ENCODE assay signal across 22 cellular contexts in genomic region chr12:32834122-32834521, GRCh38.
"Had no signal": no experiment of that assay in that cellular context is flagged by ENCODE, and none has a peak within 500 bp of the region (broad histone marks: within the 10 kb centered on the region; RNA-seq: fewer than 3 reads in every experiment).

No MANE protein-coding gene starts in this region.

- H3K36me3 ChIP-seq: ascending aorta, breast epithelium had no signal

- H3K9me3 Mint-ChIP-seq: activated CD4-positive, alpha-beta memory T cell treated with anti-CD3 and anti-CD28 coated beads, Interleukin-2, amount 10 ng/mL, durations not matched to agents 7 days and 5 days; activated CD4-positive, alpha-beta T cell treated with anti-CD3 and anti-CD28 coated beads, Interleukin-2, amount 10 ng/mL, durations not matched to agents 7 days and 5 days; activated naive CD4-positive, alpha-beta T cell treated with anti-CD3 and anti-CD28 coated beads, Interleukin-2, amount 10 ng/mL, durations not matched to agents 7 days and 5 days; activated naive CD8-positive, alpha-beta T cell treated with anti-CD3 and anti-CD28 coated beads, Interleukin-2, amount 10 ng/mL, durations not matched to agents 7 days and 5 days; activated T-cell treated with anti-CD3 and anti-CD28 coated beads, Interleukin-2, amount 50 U/mL, for 24 hours; activated T-cell treated with anti-CD3 and anti-CD28 coated beads, Interleukin-2, amount 50 U/mL, for 72 hours; brain had no signal

- H3K4me3 ChIP-seq: ascending aorta, breast epithelium had no signal

- H3K27me3 ChIP-seq: ascending aorta, breast epithelium had no signal

- H3K27me3 Mint-ChIP-seq: activated CD4-positive, alpha-beta memory T cell treated with anti-CD3 and anti-CD28 coated beads, Interleukin-2, amount 10 ng/mL, durations not matched to agents 7 days and 5 days; activated CD4-positive, alpha-beta T cell treated with anti-CD3 and anti-CD28 coated beads, Interleukin-2, amount 10 ng/mL, durations not matched to agents 7 days and 5 days; activated naive CD4-positive, alpha-beta T cell treated with anti-CD3 and anti-CD28 coated beads, Interleukin-2, amount 10 ng/mL, durations not matched to agents 7 days and 5 days; activated T-cell treated with anti-CD3 and anti-CD28 coated beads, Interleukin-2, amount 50 U/mL, for 24 hours; brain had no signal

- DNase-seq: activated CD4-positive, alpha-beta memory T cell treated with anti-CD3 and anti-CD28 coated beads, Interleukin-2, amount 10 ng/mL, durations not matched to agents 7 days and 5 days; activated CD4-positive, alpha-beta T cell treated with anti-CD3 and anti-CD28 coated beads for 1 hour; activated CD4-positive, alpha-beta T cell treated with anti-CD3 and anti-CD28 coated beads for 4 hours; activated CD4-positive, alpha-beta T cell treated with anti-CD3 and anti-CD28 coated beads, Interleukin-2, amount 10 ng/mL, durations not matched to agents 7 days and 5 days; activated CD4-positive, alpha-beta T cell treated with anti-CD3 and anti-CD28 coated beads, Interleukin-2, amount 50 U/mL, for 4 hours; activated CD8-positive, alpha-beta memory T cell treated with anti-CD3 and anti-CD28 coated beads, Interleukin-2, amount 50 U/mL, for 48 hours; activated gamma-delta T cell; activated naive CD4-positive, alpha-beta T cell; activated naive CD4-positive, alpha-beta T cell treated with anti-CD3 and anti-CD28 coated beads, Interleukin-2, amount 10 ng/mL, durations not matched to agents 7 days and 5 days; activated naive CD8-positive, alpha-beta T cell treated with anti-CD3 and anti-CD28 coated beads, Interleukin-2, amount 10 ng/mL, durations not matched to agents 7 days and 5 days; activated T-cell treated with anti-CD3 and anti-CD28 coated beads for 4 hours; activated T-cell treated with anti-CD3 and anti-CD28 coated beads, Interleukin-2, amount 50 U/mL, for 24 hours; activated T-cell treated with anti-CD3 and anti-CD28 coated beads, Interleukin-2, amount 50 U/mL, for 72 hours; effector CD8-positive, alpha-beta T cell; foreskin fibroblast; head of caudate nucleus; T-helper 2 cell had no signal

- H3K36me3 Mint-ChIP-seq: activated naive CD4-positive, alpha-beta T cell treated with anti-CD3 and anti-CD28 coated beads, Interleukin-2, amount 10 ng/mL, durations not matched to agents 7 days and 5 days; activated naive CD4-positive, alpha-beta T cell treated with anti-CD3 and anti-CD28 coated beads, Interleukin-2, amount 50 U/mL, for 72 hours; activated naive CD8-positive, alpha-beta T cell treated with anti-CD3 and anti-CD28 coated beads, Interleukin-2, amount 10 ng/mL, durations not matched to agents 7 days and 5 days; brain had no signal

- H3K27ac Mint-ChIP-seq: activated CD4-positive, alpha-beta memory T cell treated with anti-CD3 and anti-CD28 coated beads, Interleukin-2, amount 10 ng/mL, durations not matched to agents 7 days and 5 days; activated CD4-positive, alpha-beta T cell treated with anti-CD3 and anti-CD28 coated beads, Interleukin-2, amount 10 ng/mL, durations not matched to agents 7 days and 5 days; activated naive CD4-positive, alpha-beta T cell treated with anti-CD3 and anti-CD28 coated beads, Interleukin-2, amount 10 ng/mL, durations not matched to agents 7 days and 5 days; activated naive CD4-positive, alpha-beta T cell treated with anti-CD3 and anti-CD28 coated beads, Interleukin-2, amount 50 U/mL, for 72 hours; activated naive CD8-positive, alpha-beta T cell treated with anti-CD3 and anti-CD28 coated beads, Interleukin-2, amount 10 ng/mL, durations not matched to agents 7 days and 5 days; activated T-cell treated with anti-CD3 and anti-CD28 coated beads, Interleukin-2, amount 50 U/mL, for 24 hours; activated T-cell treated with anti-CD3 and anti-CD28 coated beads, Interleukin-2, amount 50 U/mL, for 72 hours; brain had no signal

- H3K9me3 ChIP-seq: ascending aorta, breast epithelium had no signal

- H3K4me1 ChIP-seq: ascending aorta, breast epithelium had no signal

- H3K4me1 Mint-ChIP-seq: activated CD4-positive, alpha-beta memory T cell treated with anti-CD3 and anti-CD28 coated beads, Interleukin-2, amount 10 ng/mL, durations not matched to agents 7 days and 5 days; activated CD4-positive, alpha-beta T cell treated with anti-CD3 and anti-CD28 coated beads, Interleukin-2, amount 10 ng/mL, durations not matched to agents 7 days and 5 days; activated naive CD4-positive, alpha-beta T cell treated with anti-CD3 and anti-CD28 coated beads, Interleukin-2, amount 10 ng/mL, durations not matched to agents 7 days and 5 days; activated naive CD8-positive, alpha-beta T cell treated with anti-CD3 and anti-CD28 coated beads, Interleukin-2, amount 10 ng/mL, durations not matched to agents 7 days and 5 days; brain had no signal

- H3K4me3 Mint-ChIP-seq: activated CD4-positive, alpha-beta memory T cell treated with anti-CD3 and anti-CD28 coated beads, Interleukin-2, amount 10 ng/mL, durations not matched to agents 7 days and 5 days; activated CD4-positive, alpha-beta T cell treated with anti-CD3 and anti-CD28 coated beads, Interleukin-2, amount 10 ng/mL, durations not matched to agents 7 days and 5 days; activated naive CD4-positive, alpha-beta T cell treated with anti-CD3 and anti-CD28 coated beads, Interleukin-2, amount 10 ng/mL, durations not matched to agents 7 days and 5 days; activated naive CD8-positive, alpha-beta T cell treated with anti-CD3 and anti-CD28 coated beads, Interleukin-2, amount 10 ng/mL, durations not matched to agents 7 days and 5 days; activated T-cell treated with anti-CD3 and anti-CD28 coated beads, Interleukin-2, amount 50 U/mL, for 24 hours; activated T-cell treated with anti-CD3 and anti-CD28 coated beads, Interleukin-2, amount 50 U/mL, for 72 hours; brain had no signal

- ATAC-seq: activated naive CD4-positive, alpha-beta T cell treated with anti-CD3 and anti-CD28 coated beads, Interleukin-2, amount 50 U/mL, for 72 hours; activated T-cell treated with anti-CD3 and anti-CD28 coated beads, Interleukin-2, amount 50 U/mL, for 72 hours; esophagus mucosa had no signal

- H3K27ac ChIP-seq: ascending aorta, breast epithelium had no signal
